In the genomic region with DNA sequence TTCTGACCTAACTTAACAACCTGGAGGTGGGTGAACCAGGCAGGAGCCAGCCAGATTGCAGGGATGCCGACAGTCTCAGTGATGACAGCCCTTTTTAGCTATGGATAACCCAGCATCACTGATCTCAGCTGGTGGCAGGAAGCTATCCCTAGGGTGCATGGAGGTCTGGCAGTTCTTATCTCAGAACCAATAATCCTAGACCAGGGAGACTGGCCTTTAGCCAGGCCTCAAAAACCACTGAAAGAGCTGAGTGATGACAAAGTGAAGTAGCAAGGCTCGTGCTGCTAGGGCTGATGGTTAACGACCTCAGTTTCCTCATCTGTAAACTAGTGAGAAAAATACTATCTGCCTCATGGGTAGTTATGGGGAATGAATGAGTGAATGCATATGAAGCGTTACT, we compare ENCODE assay signal across 1 cellular context.
TF ChIP-seq lines count a peak whose summit lies in the region.

No MANE protein-coding gene starts in this region.

TF ChIP-seq in HEK293, 187 proteins besides CTCF, POLR2A, EP300 and RAD21 (continued from another document):
- TF ChIP-seq WT1 (tag by site-specific recombination; IDR thresholded peaks at IDR 0.05) = no peak
- TF ChIP-seq ZNF621 (tag by site-specific recombination; IDR thresholded peaks at IDR 0.05) = no peak
- no peak for TF ChIP-seq ZNF571 (tag by site-specific recombination; IDR thresholded peaks at IDR 0.05)
- no peak for TF ChIP-seq TCF7L2 (IDR thresholded peaks at IDR 0.05; ENCODE audit: borderline replicate concordance, low read depth, low read length)
- TF ChIP-seq ZNF664 (tag by site-specific recombination; IDR thresholded peaks at IDR 0.05) = no peak
- no peak for TF ChIP-seq ZNF677 (tag by site-specific recombination; IDR thresholded peaks at IDR 0.05)
- no peak for TF ChIP-seq ZBTB11 (tag by site-specific recombination; conservative IDR thresholded peaks at IDR 0.05; ENCODE audit: low read depth)
- no peak for TF ChIP-seq ZNF184 (tag by site-specific recombination; IDR thresholded peaks at IDR 0.05)
- TF ChIP-seq, protein P1, sequence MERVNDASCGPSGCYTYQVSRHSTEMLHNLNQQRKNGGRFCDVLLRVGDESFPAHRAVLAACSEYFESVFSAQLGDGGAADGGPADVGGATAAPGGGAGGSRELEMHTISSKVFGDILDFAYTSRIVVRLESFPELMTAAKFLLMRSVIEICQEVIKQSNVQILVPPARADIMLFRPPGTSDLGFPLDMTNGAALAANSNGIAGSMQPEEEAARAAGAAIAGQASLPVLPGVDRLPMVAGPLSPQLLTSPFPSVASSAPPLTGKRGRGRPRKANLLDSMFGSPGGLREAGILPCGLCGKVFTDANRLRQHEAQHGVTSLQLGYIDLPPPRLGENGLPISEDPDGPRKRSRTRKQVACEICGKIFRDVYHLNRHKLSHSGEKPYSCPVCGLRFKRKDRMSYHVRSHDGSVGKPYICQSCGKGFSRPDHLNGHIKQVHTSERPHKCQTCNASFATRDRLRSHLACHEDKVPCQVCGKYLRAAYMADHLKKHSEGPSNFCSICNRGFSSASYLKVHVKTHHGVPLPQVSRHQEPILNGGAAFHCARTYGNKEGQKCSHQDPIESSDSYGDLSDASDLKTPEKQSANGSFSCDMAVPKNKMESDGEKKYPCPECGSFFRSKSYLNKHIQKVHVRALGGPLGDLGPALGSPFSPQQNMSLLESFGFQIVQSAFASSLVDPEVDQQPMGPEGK (tag by site-specific recombination; IDR thresholded peaks at IDR 0.05) = no peak
- TF ChIP-seq ZNF19 (tag by site-specific recombination; IDR thresholded peaks at IDR 0.05; ENCODE audit: low read depth) = no peak
- no peak for TF ChIP-seq ZNF302 (tag by site-specific recombination; IDR thresholded peaks at IDR 0.05; ENCODE audit: low read depth)
- TF ChIP-seq ZBTB1 (tag by site-specific recombination; IDR thresholded peaks at IDR 0.05) = no peak
- no peak for TF ChIP-seq ZNF610 (tag by site-specific recombination; IDR thresholded peaks at IDR 0.05; ENCODE audit: borderline replicate concordance)
- TF ChIP-seq ZNF423 (tag by site-specific recombination; IDR thresholded peaks at IDR 0.05) = peak; percentile 54; the same call in 1 of the 2 replicates
- no peak for TF ChIP-seq ZNF549 (tag by site-specific recombination; IDR thresholded peaks at IDR 0.05)
- no peak for TF ChIP-seq SALL2 (tag by site-specific recombination; IDR thresholded peaks at IDR 0.05; ENCODE audit: borderline replicate concordance)
- no peak for TF ChIP-seq ZBTB48 (tag by site-specific recombination; IDR thresholded peaks at IDR 0.05)
- no peak for TF ChIP-seq EGR2 (tag by site-specific recombination; IDR thresholded peaks at IDR 0.05; ENCODE audit: low read depth)
- no peak for TF ChIP-seq HOXC10 (CRISPR knock-in tag; IDR thresholded peaks at IDR 0.05)
- TF ChIP-seq ZNF174 (tag by site-specific recombination; IDR thresholded peaks at IDR 0.05) = no peak
- TF ChIP-seq SP3 (tag by site-specific recombination; IDR thresholded peaks at IDR 0.05) = no peak
